21 cellular contexts compared by ENCODE assay signal in genomic region chr21:28982637-28983036, GRCh38.
"Had no signal": no experiment of that assay in that cellular context is flagged by ENCODE, and none has a peak within 500 bp of the region (broad histone marks: within the 10 kb centered on the region; RNA-seq: fewer than 3 reads in every experiment).

No MANE protein-coding gene starts in this region.

- DNase-seq: activated CD4-positive, alpha-beta T cell treated with anti-CD3 and anti-CD28 coated beads for 4 hours; activated CD4-positive, alpha-beta T cell treated with anti-CD3 and anti-CD28 coated beads, Interleukin-2, amount 50 U/mL, for 48 hours; activated CD4-positive, CD25-positive, alpha-beta regulatory T cell; activated effector memory CD4-positive, alpha-beta T cell treated with anti-CD3 and anti-CD28 coated beads, Interleukin-2, amount 50 U/mL, for 16 hours; activated naive CD4-positive, alpha-beta T cell treated with anti-CD3 and anti-CD28 coated beads for 36 hours; amniotic stem cell; brain microvascular endothelial cell; dorsolateral prefrontal cortex; effector memory CD4-positive, alpha-beta T cell; left lung; mesendoderm; stimulated activated CD4-positive, alpha-beta T cell treated with anti-CD3 and anti-CD28 coated beads, Interleukin-15, amount 100 ng/mL, for 24 hours; stimulated activated CD4-positive, alpha-beta T cell treated with anti-CD3 and anti-CD28 coated beads, Interleukin-2, amount 100 ng/mL, for 24 hours; stimulated activated naive CD4-positive, alpha-beta T cell; tibial artery; upper lobe of right lung had no signal

- H3K27me3 Mint-ChIP-seq: natural killer cell treated with Interleukin-12 subunit alpha and Interleukin-12 subunit beta and Interleukin-15 and Interleukin-18, amount 100 ng/mL, for 72 hours had no signal

- H3K27me3 ChIP-seq: brain microvascular endothelial cell, dorsolateral prefrontal cortex, left lung, right atrium auricular region, suprapubic skin, tibial artery, upper lobe of right lung had no signal

- H3K9me3 Mint-ChIP-seq: activated naive CD4-positive, alpha-beta T cell treated with anti-CD3 and anti-CD28 coated beads for 36 hours; natural killer cell treated with Interleukin-12 subunit alpha and Interleukin-12 subunit beta and Interleukin-15 and Interleukin-18, amount 100 ng/mL, for 72 hours had no signal

- H3K27ac Mint-ChIP-seq: activated naive CD4-positive, alpha-beta T cell treated with anti-CD3 and anti-CD28 coated beads for 36 hours; natural killer cell treated with Interleukin-12 subunit alpha and Interleukin-12 subunit beta and Interleukin-15 and Interleukin-18, amount 100 ng/mL, for 72 hours had no signal

- H3K4me3 ChIP-seq: coronary artery, dorsolateral prefrontal cortex, left lung, lung, right atrium auricular region, suprapubic skin, tibial artery, upper lobe of right lung had no signal

- H3K4me3 Mint-ChIP-seq: activated naive CD4-positive, alpha-beta T cell treated with anti-CD3 and anti-CD28 coated beads for 36 hours; natural killer cell treated with Interleukin-12 subunit alpha and Interleukin-12 subunit beta and Interleukin-15 and Interleukin-18, amount 100 ng/mL, for 72 hours had no signal

- H3K9me3 ChIP-seq: left lung, right atrium auricular region, suprapubic skin, tibial artery, upper lobe of right lung had no signal

- ATAC-seq: left lung; natural killer cell treated with Interleukin-12 subunit alpha and Interleukin-12 subunit beta and Interleukin-15 and Interleukin-18, amount 100 ng/mL, for 72 hours; upper lobe of right lung had no signal

- H3K4me1 ChIP-seq: left lung, suprapubic skin, upper lobe of right lung had no signal

- H3K27ac ChIP-seq: brain microvascular endothelial cell, coronary artery, dorsolateral prefrontal cortex, left lung, right atrium auricular region, suprapubic skin, tibial artery, upper lobe of right lung had no signal
